ENCODE assay signal across 15 cellular contexts in genomic region chr10:114343623-114344306, GRCh38.
DNase-seq lines count a peak whose midpoint lies in the region; ATAC-seq and TF ChIP-seq lines count a peak whose summit lies in the region.
"Had no signal": no experiment of that assay in that cellular context is flagged by ENCODE, and none has a peak within 500 bp of the region (broad histone marks: within the 10 kb centered on the region; RNA-seq: fewer than 3 reads in every experiment).

No MANE protein-coding gene starts in this region.

- TF ChIP-seq CTCF in coronary artery (IDR thresholded peaks at IDR 0.05) (no peak), osteocyte (IDR thresholded peaks at IDR 0.05) (no peak)

- H3K4me1 Mint-ChIP-seq in osteocyte (ENCODE audit: unreplicated experiment), result peaks cover 49% of the 10 kb centered on the region
- H3K4me1 Mint-ChIP-seq: activated naive CD4-positive, alpha-beta T cell treated with anti-CD3 and anti-CD28 coated beads, Interleukin-2, amount 50 U/mL, for 24 hours had no signal

- no peak overlapping the region for H3K4me3 Mint-ChIP-seq in osteocyte (ENCODE audit: unreplicated experiment)
- H3K4me3 Mint-ChIP-seq: activated naive CD4-positive, alpha-beta T cell treated with anti-CD3 and anti-CD28 coated beads, Interleukin-2, amount 50 U/mL, for 24 hours had no signal

- peak overlapping the region; percentile 37 to 40 for H3K27ac ChIP-seq in coronary artery
- H3K27ac ChIP-seq: suprapubic skin had no signal

- no peaks in the 10 kb centered on the region for H3K36me3 Mint-ChIP-seq in osteocyte (ENCODE audit: unreplicated experiment)
- H3K36me3 Mint-ChIP-seq: activated naive CD4-positive, alpha-beta T cell treated with anti-CD3 and anti-CD28 coated beads, Interleukin-2, amount 50 U/mL, for 24 hours had no signal

- no peaks in the 10 kb centered on the region for H3K9me3 Mint-ChIP-seq in osteocyte (ENCODE audit: unreplicated experiment)
- H3K9me3 Mint-ChIP-seq: activated naive CD4-positive, alpha-beta T cell treated with anti-CD3 and anti-CD28 coated beads, Interleukin-2, amount 50 U/mL, for 24 hours had no signal

- ATAC-seq in HG03432 (IDR thresholded peaks at IDR 0.05; ENCODE audit: unreplicated experiment) (no peak), GM18502 (IDR thresholded peaks at IDR 0.05; ENCODE audit: poor library complexity, unreplicated experiment) (no peak), HG03025 (IDR thresholded peaks at IDR 0.05; ENCODE audit: low FRiP score, unreplicated experiment) (no peak)
- ATAC-seq: left ventricle myocardium superior, PC-3 had no signal

- no peaks in the 10 kb centered on the region for H3K27me3 Mint-ChIP-seq in osteocyte (ENCODE audit: unreplicated experiment)
- H3K27me3 Mint-ChIP-seq: activated naive CD4-positive, alpha-beta T cell treated with anti-CD3 and anti-CD28 coated beads, Interleukin-2, amount 50 U/mL, for 24 hours had no signal

- no peak overlapping the region for H3K4me3 ChIP-seq in coronary artery
- H3K4me3 ChIP-seq: suprapubic skin had no signal

- H3K27ac Mint-ChIP-seq in osteocyte (ENCODE audit: unreplicated experiment), result peak overlapping the region; percentile 59
- H3K27ac Mint-ChIP-seq: activated naive CD4-positive, alpha-beta T cell treated with anti-CD3 and anti-CD28 coated beads, Interleukin-2, amount 50 U/mL, for 24 hours had no signal

- DNase-seq in COR-L47 (lab: John Stamatoyannopoulos, UW), result peak; percentile 58
- peak; percentile 63 for DNase-seq in NCI-H345 (lab: John Stamatoyannopoulos, UW)
- DNase-seq in coronary artery (ENCODE audit: low spot score), result no peak
- DNase-seq in osteocyte (ENCODE audit: extremely low spot score, unreplicated experiment), result no peak
- DNase-seq in Ammon's horn (ENCODE audit: low spot score), result no peak
- DNase-seq: activated CD4-positive, CD25-positive, alpha-beta regulatory T cell; activated CD8-positive, alpha-beta memory T cell treated with anti-CD3 and anti-CD28 coated beads, Interleukin-2, amount 50 U/mL, for 4 hours; KG1; left ventricle myocardium superior; PC-3 had no signal

Comparison
In these comparisons a context has a peak if more than half of its experiments do, and no peak if none do; other contexts are left out.
1. DNase-seq: peak in COR-L47 (single experiment) and NCI-H345 (single experiment); none in coronary artery (single experiment), osteocyte (single experiment) and Ammon's horn (single experiment).